ENCODE assay signal across 8 cellular contexts in genomic region chrX:151753313-151754041, GRCh38. TPM values are rescaled to one million over a fixed set of nuclear protein-coding genes. Genes with fewer than 3 reads are reported as not detected.
DNase-seq lines count a peak whose midpoint lies in the region; ATAC-seq and TF ChIP-seq lines count a peak whose summit lies in the region.

No MANE protein-coding gene starts in this region.

- no TSS peak for BruUV-seq in MCF 10A (replicated peaks; lab: Mats Ljungman, UMichigan)

- intact Hi-C loops in MCF 10A (cut with micrococcal nuclease) (loop anchor here (1.0 to 5.0 kb wide), 8 partner anchors 73 to 1173 kb away; partner anchors contain the start of gene GABRE), thyroid gland (cut with DNase I) (no loop called here)

- no peaks in the 10 kb centered on the region for H3K36me3 Mint-ChIP-seq in MCF 10A (ENCODE audit: insufficient read depth, unreplicated experiment)

- peaks cover 20% of the 10 kb centered on the region for H3K9me3 Mint-ChIP-seq in MCF 10A (ENCODE audit: unreplicated experiment)

- ATAC-seq in HG02884 (IDR thresholded peaks at IDR 0.05; ENCODE audit: unreplicated experiment) (peak; percentile 74), HG03095 (IDR thresholded peaks at IDR 0.05; ENCODE audit: unreplicated experiment) (no peak)

- DNase-seq in AG04450 (ENCODE audit: low read depth, low spot score) (peak; percentile 1), NCI-H226 (peak; percentile 35), MCF 10A (ENCODE audit: unreplicated experiment) (peak; percentile 73), kidney tubule cell (ENCODE audit: low spot score) (peak; percentile 45), thyroid gland (peak; percentile 55 to 59)

- H3K4me3 ChIP-seq in AG04450 (ENCODE audit: low read depth, low read length) (no peak overlapping the region), thyroid gland (replicated peaks in 1 of 3) (no peak overlapping the region)

- peak; percentile 58 for TF ChIP-seq CTCF in AG04450 (IDR thresholded peaks at IDR 0.05; ENCODE audit: low read depth, low read length)
- peak; percentile 77 for TF ChIP-seq CTCF in GM12874 (IDR thresholded peaks at IDR 0.05; ENCODE audit: insufficient read depth, low read depth, low read length)
- peak; percentile 78 for TF ChIP-seq CTCF in MCF 10A (IDR thresholded peaks at IDR 0.05; ENCODE audit: unreplicated experiment)
- TF ChIP-seq CTCF in thyroid gland (IDR thresholded peaks at IDR 0.05), result peak; percentile 50 to 91 (median 77)

- no peaks in the 10 kb centered on the region for H3K27me3 Mint-ChIP-seq in MCF 10A (ENCODE audit: insufficient read depth, unreplicated experiment)

- H3K27me3 ChIP-seq in AG04450 (ENCODE audit: control insufficient read depth, insufficient read depth, low read length) (no peaks in the 10 kb centered on the region), thyroid gland (no peaks in the 10 kb centered on the region)

- H3K27ac ChIP-seq in AG04450 (ENCODE audit: low read depth, low read length) (no peak overlapping the region), thyroid gland (no peak overlapping the region)

- POLR2A ChIA-PET in AG04450 (lab: Yijun Ruan, JAX) (no interaction called here), MCF 10A (lab: Yijun Ruan, JAX) (interaction anchor here (0.6 to 2.3 kb wide), 11 partner anchors 72 to 1077 kb away, joined by 3 to 8 read pairs (median 4); partner anchors contain the start of genes GABRE and NSDHL)

- CTCF ChIA-PET in AG04450 (lab: Charles Lee), result interaction anchor here (0.5 to 6.4 kb wide), 8 partner anchors 10 to 1172 kb away, joined by 3 to 157 read pairs (median 4); no protein-coding TSS in a partner anchor
- CTCF ChIA-PET in MCF 10A (lab: Yijun Ruan, JAX), result interaction anchor here (0.6 to 9.5 kb wide), 32 partner anchors 9 to 1172 kb away, joined by 3 to 126 read pairs (median 4); partner anchors contain the start of genes GABRQ and NSDHL

- 18 to 20% methylated on average over 2 to 3 of the region's 22 CpGs for WGBS in thyroid gland, 2 donors

- peaks cover 12% of the 10 kb centered on the region for H3K4me1 Mint-ChIP-seq in MCF 10A (ENCODE audit: insufficient read depth, unreplicated experiment)

- no peak for TF ChIP-seq POLR2A in thyroid gland (IDR thresholded peaks at IDR 0.05)

- H3K4me3 Mint-ChIP-seq in MCF 10A (ENCODE audit: unreplicated experiment), result peak overlapping the region; percentile 36

- peak overlapping the region; percentile 11 for H3K27ac Mint-ChIP-seq in MCF 10A (ENCODE audit: low read depth, unreplicated experiment)

- no peaks in the 10 kb centered on the region for H3K4me1 ChIP-seq in thyroid gland

- H3K9me3 ChIP-seq in AG04450 (ENCODE audit: control insufficient read depth, insufficient read depth, low read length) (no peaks in the 10 kb centered on the region), thyroid gland (no peaks in the 10 kb centered on the region)

- no peaks in the 10 kb centered on the region for H3K36me3 ChIP-seq in thyroid gland

RNA-seq across cellular contexts. Expression of gene CNGA2, which starts 18.9 kb away (rescaled TPM):
- not detected in 2 replicates for polyA plus RNA-seq in AG04450 (2011; rRNA removed)
- polyA minus RNA-seq in AG04450 (2011; rRNA and poly(A)+ RNA removed), result not detected in 2 replicates
- total RNA-seq in MCF 10A (2022), result not detected in 2 replicates
- not detected for total RNA-seq in thyroid gland

RNA-seq across cellular contexts. Expression of gene FATE1, which starts 37.6 kb away (rescaled TPM):
- not detected in 2 replicates for polyA plus RNA-seq in AG04450 (2011; rRNA removed)
- not detected in 2 replicates for polyA minus RNA-seq in AG04450 (2011; rRNA and poly(A)+ RNA removed)
- total RNA-seq in MCF 10A (2022) (not detected in 2 replicates), thyroid gland (1 to 10 TPM in 2 of 4 donors, not detected in 2; 1.7 to 4.7 TPM)

RNA-seq across cellular contexts. Expression of gene PRRG3, which starts 58.2 kb away (rescaled TPM):
- polyA plus RNA-seq in AG04450 (2011; rRNA removed), result not detected in 2 replicates
- not detected in 2 replicates for polyA minus RNA-seq in AG04450 (2011; rRNA and poly(A)+ RNA removed)
- total RNA-seq in MCF 10A (2022) (not detected in 2 replicates), thyroid gland (1 to 10 TPM in 2 of 4 donors, under 1 TPM in 1, not detected in 1; under 0.01 to 3.9 (median 2.1) TPM)

Comparison
In these comparisons a context has a peak if more than half of its experiments do, and no peak if none do; other contexts are left out.
1. DNase-seq: peak in every context shown above with its lines; median percentile 73 in MCF 10A; 57 in thyroid gland; 45 in kidney tubule cell; 35 in NCI-H226; 1 in AG04450.